Comparison of ENCODE assay signal across 17 cellular contexts in genomic region chr16:70677499-70678120, GRCh38. TPM values are rescaled to one million over a fixed set of nuclear protein-coding genes. Genes with fewer than 3 reads are reported as not detected.
DNase-seq lines count a peak whose midpoint lies in the region; ATAC-seq and TF ChIP-seq lines count a peak whose summit lies in the region.
"Had no signal": no experiment of that assay in that cellular context is flagged by ENCODE, and none has a peak within 500 bp of the region (broad histone marks: within the 10 kb centered on the region; RNA-seq: fewer than 3 reads in every experiment).

No MANE protein-coding gene starts in this region.

- no peak for ATAC-seq in SK-N-SH treated with all-trans-retinoic acid at 6 μM for 48 hours
- ATAC-seq in GM19324 (IDR thresholded peaks at IDR 0.05; ENCODE audit: low FRiP score, unreplicated experiment): no peak

- intact Hi-C loops in esophagus muscularis mucosa (cut with DNase I) (no loop called here), tibial artery (cut with DNase I; ENCODE audit: low total_unique reads) (no loop called here)

- CTCF ChIA-PET in SK-N-SH (lab: Yijun Ruan, JAX): interaction anchor here (1.3 to 14.3 kb wide), 3 partner anchors 18 to 91 kb away, joined by 3 to 181 read pairs (median 11); no protein-coding TSS in a partner anchor

- no peak overlapping the region for H3K27ac ChIP-seq in SK-N-SH (ENCODE audit: low read depth in 2 of 2, low read length in 1 of 2)
- peak overlapping the region; percentile 34 to 99 (median 46) for H3K27ac ChIP-seq in esophagus muscularis mucosa (replicated peaks in 1 of 4)
- no peak overlapping the region for H3K27ac ChIP-seq in osteoblast (ENCODE audit: low read depth, low read length)
- H3K27ac ChIP-seq in tibial artery: peak overlapping the region; percentile 50 to 99
- H3K27ac ChIP-seq: 22Rv1 had no signal

- DNase-seq in SK-N-SH (peak; percentile 8), esophagus muscularis mucosa (ENCODE audit: extremely low spot score) (no peak), osteoblast (ENCODE audit: insufficient read length, low spot score, missing footprints) (peak; percentile 73), tibial artery (no peak), NCI-H2196 (lab: John Stamatoyannopoulos, UW; ENCODE audit: unreplicated experiment) (no peak)
- DNase-seq in activated effector memory CD4-positive, alpha-beta T cell treated with Interleukin-2 at 50 U/mL for 16 hours: no peak
- DNase-seq: DMS53, H7, NCI-H1105, NCI-H187, NCI-H446 treated with DMSO at 0.1 percent for 48 hours, RPMI8226 had no signal

- H3K9ac ChIP-seq in SK-N-SH: no peak overlapping the region

- no peak for TF ChIP-seq POLR2A in esophagus muscularis mucosa (IDR thresholded peaks at IDR 0.05; ENCODE audit: low read depth)

- H3K9me2 ChIP-seq in SK-N-SH: no peaks in the 10 kb centered on the region

- H3K27me3 ChIP-seq in SK-N-SH (ENCODE audit: insufficient read depth): no peaks in the 10 kb centered on the region
- H3K27me3 ChIP-seq in esophagus muscularis mucosa: no peaks in the 10 kb centered on the region
- no peaks in the 10 kb centered on the region for H3K27me3 ChIP-seq in osteoblast (ENCODE audit: insufficient read depth, low read length)
- no peaks in the 10 kb centered on the region for H3K27me3 ChIP-seq in tibial artery

- H4K20me1 ChIP-seq in SK-N-SH (ENCODE audit: insufficient read depth) (peaks cover 29% of the 10 kb centered on the region), osteoblast (ENCODE audit: insufficient read depth, low read length) (peaks cover 33% of the 10 kb centered on the region)

- H3K4me1 ChIP-seq in SK-N-SH (ENCODE audit: control insufficient read depth in 1 of 2, insufficient read depth in 2 of 2, low read depth in 1 of 2, low read length in 1 of 2) (peaks cover 0 to 16% of the 10 kb centered on the region in 2 experiments; a peak in 1 of 4 replicates), esophagus muscularis mucosa (peaks cover 28 to 60% (median 51%) of the 10 kb centered on the region in 4 donors), osteoblast (ENCODE audit: insufficient read depth, low read length) (peaks cover 17% of the 10 kb centered on the region), tibial artery (peaks cover 5 to 39% (median 26%) of the 10 kb centered on the region in 4 donors)

- H3K4me3 ChIP-seq in SK-N-SH (ENCODE audit: low read depth in 2 of 2, low read length in 1 of 2): no peak overlapping the region
- no peak overlapping the region for H3K4me3 ChIP-seq in esophagus muscularis mucosa
- H3K4me3 ChIP-seq in osteoblast (ENCODE audit: insufficient read depth, low read length): no peak overlapping the region
- no peak overlapping the region for H3K4me3 ChIP-seq in tibial artery

- no peak for TF ChIP-seq RAD21 in SK-N-SH (IDR thresholded peaks at IDR 0.05; ENCODE audit: low read length)

- H3K9me3 ChIP-seq in SK-N-SH: no peaks in the 10 kb centered on the region
- H3K9me3 ChIP-seq in esophagus muscularis mucosa: no peaks in the 10 kb centered on the region
- H3K9me3 ChIP-seq in osteoblast (ENCODE audit: low read depth, low read length): no peaks in the 10 kb centered on the region
- no peaks in the 10 kb centered on the region for H3K9me3 ChIP-seq in tibial artery

- POLR2A ChIA-PET in SK-N-SH (lab: Yijun Ruan, JAX): no interaction called here

- WGBS in SK-N-SH (ENCODE audit: low lambda C conversion rate): no CpG with 5 or more reads among the region's 15 CpGs
- 88% methylated on average over 8 of the region's 15 CpGs for WGBS in esophagus muscularis mucosa

- H3K4me2 ChIP-seq in SK-N-SH (no peak overlapping the region), osteoblast (ENCODE audit: insufficient read depth, low read length) (no peak overlapping the region)

- peaks cover 4% of the 10 kb centered on the region for H3F3A ChIP-seq in SK-N-SH (replicated peaks; ENCODE audit: insufficient read depth)

- TF ChIP-seq EP300 in SK-N-SH (IDR thresholded peaks at IDR 0.05; ENCODE audit: borderline replicate concordance in 1 of 2, low read depth in 1 of 2, low read length in 1 of 2): no peak
- TF ChIP-seq EP300 in esophagus muscularis mucosa (IDR thresholded peaks at IDR 0.05): no peak

- peaks cover 32 to 62% of the 10 kb centered on the region in 2 experiments for H3K36me3 ChIP-seq in SK-N-SH (replicated peaks in 1 of 2; ENCODE audit: control insufficient read depth in 1 of 2, insufficient read depth in 2 of 2, low read length in 1 of 2)
- H3K36me3 ChIP-seq in esophagus muscularis mucosa: peaks cover 53 to 82% (median 67%) of the 10 kb centered on the region in 4 donors
- peaks cover 74% of the 10 kb centered on the region for H3K36me3 ChIP-seq in osteoblast (ENCODE audit: insufficient read depth, low read length)
- H3K36me3 ChIP-seq in tibial artery: peaks cover 57 to 83% (median 59%) of the 10 kb centered on the region in 3 donors

- TF ChIP-seq CTCF in SK-N-SH (IDR thresholded peaks at IDR 0.05): no peak
- no peak for TF ChIP-seq CTCF in esophagus muscularis mucosa (IDR thresholded peaks at IDR 0.05)
- no peak for TF ChIP-seq CTCF in osteoblast (IDR thresholded peaks at IDR 0.05; ENCODE audit: extremely low read depth, low read depth, low read length)
- no peak for TF ChIP-seq CTCF in tibial artery (IDR thresholded peaks at IDR 0.05)

- H3K79me2 ChIP-seq in SK-N-SH (ENCODE audit: insufficient read depth): peaks cover 39% of the 10 kb centered on the region
- H3K79me2 ChIP-seq in osteoblast (ENCODE audit: insufficient read depth, low read length): peaks cover 72% of the 10 kb centered on the region

- no peak overlapping the region for H2AFZ ChIP-seq in SK-N-SH (ENCODE audit: low read depth)
- H2AFZ ChIP-seq in osteoblast (ENCODE audit: low read length): no peak overlapping the region

TF ChIP-seq in SK-N-SH, 30 proteins besides CTCF, POLR2A, EP300 and RAD21:
- no peak for TF ChIP-seq MEF2A (IDR thresholded peaks at IDR 0.05; ENCODE audit: borderline replicate concordance, low read depth)

TF ChIP-seq in SK-N-SH treated with all-trans-retinoic acid at 6 μM for 48 hours, 23 proteins besides CTCF, POLR2A, EP300 and RAD21:
- TF ChIP-seq PPARA (CRISPR knock-in tag; IDR thresholded peaks at IDR 0.05; ENCODE audit: borderline replicate concordance) (no peak), ZNF8 (CRISPR knock-in tag; IDR thresholded peaks at IDR 0.05) (no peak), ZNF70 (CRISPR knock-in tag; IDR thresholded peaks at IDR 0.05) (no peak), RARB (CRISPR knock-in tag; IDR thresholded peaks at IDR 0.05) (no peak), ZNF565 (CRISPR knock-in tag; conservative IDR thresholded peaks at IDR 0.05; ENCODE audit: low read depth) (no peak), ESRRG (CRISPR knock-in tag; IDR thresholded peaks at IDR 0.05) (no peak), OSR1 (CRISPR knock-in tag; IDR thresholded peaks at IDR 0.05) (no peak), TOX (CRISPR knock-in tag; IDR thresholded peaks at IDR 0.05; ENCODE audit: borderline replicate concordance) (no peak)
- TF ChIP-seq, protein P1, sequence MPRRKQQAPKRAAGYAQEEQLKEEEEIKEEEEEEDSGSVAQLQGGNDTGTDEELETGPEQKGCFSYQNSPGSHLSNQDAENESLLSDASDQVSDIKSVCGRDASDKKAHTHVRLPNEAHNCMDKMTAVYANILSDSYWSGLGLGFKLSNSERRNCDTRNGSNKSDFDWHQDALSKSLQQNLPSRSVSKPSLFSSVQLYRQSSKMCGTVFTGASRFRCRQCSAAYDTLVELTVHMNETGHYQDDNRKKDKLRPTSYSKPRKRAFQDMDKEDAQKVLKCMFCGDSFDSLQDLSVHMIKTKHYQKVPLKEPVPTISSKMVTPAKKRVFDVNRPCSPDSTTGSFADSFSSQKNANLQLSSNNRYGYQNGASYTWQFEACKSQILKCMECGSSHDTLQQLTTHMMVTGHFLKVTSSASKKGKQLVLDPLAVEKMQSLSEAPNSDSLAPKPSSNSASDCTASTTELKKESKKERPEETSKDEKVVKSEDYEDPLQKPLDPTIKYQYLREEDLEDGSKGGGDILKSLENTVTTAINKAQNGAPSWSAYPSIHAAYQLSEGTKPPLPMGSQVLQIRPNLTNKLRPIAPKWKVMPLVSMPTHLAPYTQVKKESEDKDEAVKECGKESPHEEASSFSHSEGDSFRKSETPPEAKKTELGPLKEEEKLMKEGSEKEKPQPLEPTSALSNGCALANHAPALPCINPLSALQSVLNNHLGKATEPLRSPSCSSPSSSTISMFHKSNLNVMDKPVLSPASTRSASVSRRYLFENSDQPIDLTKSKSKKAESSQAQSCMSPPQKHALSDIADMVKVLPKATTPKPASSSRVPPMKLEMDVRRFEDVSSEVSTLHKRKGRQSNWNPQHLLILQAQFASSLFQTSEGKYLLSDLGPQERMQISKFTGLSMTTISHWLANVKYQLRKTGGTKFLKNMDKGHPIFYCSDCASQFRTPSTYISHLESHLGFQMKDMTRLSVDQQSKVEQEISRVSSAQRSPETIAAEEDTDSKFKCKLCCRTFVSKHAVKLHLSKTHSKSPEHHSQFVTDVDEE (CRISPR knock-in tag; IDR thresholded peaks at IDR 0.05): no peak

RNA-seq across cellular contexts. Expression of gene MTSS2, which starts 8.2 kb away (rescaled TPM):
- polyA plus RNA-seq in SK-N-SH (2012; rRNA removed): 41.3 and 54.1 TPM in 2 replicates
- polyA plus RNA-seq in SK-N-SH (2012; cell fraction: cytosol; rRNA removed): 25.3 and 37.7 TPM in 2 replicates
- 114 and 150 TPM in 2 replicates for polyA plus RNA-seq in SK-N-SH (2012; cell fraction: nucleus; rRNA removed)
- total RNA-seq in esophagus muscularis mucosa (100 to 1,000 TPM in 2 of 4 donors, 10 to 100 TPM in 2; 74.9 to 238 (median 130) TPM), osteoblast (54.2 and 56.5 TPM in 2 replicates)

RNA-seq across cellular contexts. Expression of gene IL34, which starts 31.3 kb away (rescaled TPM):
- 0.18 and 0.19 TPM in 2 replicates for polyA plus RNA-seq in SK-N-SH (2012; rRNA removed)
- 0.17 and 0.26 TPM in 2 replicates for polyA plus RNA-seq in SK-N-SH (2012; cell fraction: cytosol; rRNA removed)
- 0.27 and 0.36 TPM in 2 replicates for polyA plus RNA-seq in SK-N-SH (2012; cell fraction: nucleus; rRNA removed)
- 1 to 10 TPM; 1.7 to 4.7 (median 3.4) TPM for total RNA-seq in esophagus muscularis mucosa
- 5.6 and 9.4 TPM in 2 replicates for total RNA-seq in osteoblast
- total RNA-seq: B cell, HT1080 had no signal

Comparison
In these comparisons a context has a peak if more than half of its experiments do, and no peak if none do; other contexts are left out.
1. DNase-seq: peak in SK-N-SH (single experiment) and osteoblast (single experiment); none in esophagus muscularis mucosa (single experiment), tibial artery (0 of 2), NCI-H2196 (single experiment) and activated effector memory CD4-positive, alpha-beta T cell treated with Interleukin-2 at 50 U/mL for 16 hours (single experiment).
2. H3K27ac ChIP-seq: peak in esophagus muscularis mucosa (4 of 4) and tibial artery (2 of 2); none in SK-N-SH (0 of 2) and osteoblast (single experiment).